1 cellular context compared by ENCODE assay signal in genomic region chr14:22802860-22803562, GRCh38.
TF ChIP-seq lines count a peak whose summit lies in the region.

No MANE protein-coding gene starts in this region.

TF ChIP-seq in HepG2, 621 proteins besides CTCF, POLR2A, EP300 and RAD21:
- TF ChIP-seq, protein P1, sequence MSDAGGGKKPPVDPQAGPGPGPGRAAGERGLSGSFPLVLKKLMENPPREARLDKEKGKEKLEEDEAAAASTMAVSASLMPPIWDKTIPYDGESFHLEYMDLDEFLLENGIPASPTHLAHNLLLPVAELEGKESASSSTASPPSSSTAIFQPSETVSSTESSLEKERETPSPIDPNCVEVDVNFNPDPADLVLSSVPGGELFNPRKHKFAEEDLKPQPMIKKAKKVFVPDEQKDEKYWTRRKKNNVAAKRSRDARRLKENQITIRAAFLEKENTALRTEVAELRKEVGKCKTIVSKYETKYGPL (CRISPR knock-in tag; IDR thresholded peaks at IDR 0.05), result no peak
- no peak for TF ChIP-seq HOXA7 (CRISPR knock-in tag; IDR thresholded peaks at IDR 0.05)
- no peak for TF ChIP-seq ZNF577 (CRISPR knock-in tag; IDR thresholded peaks at IDR 0.05; ENCODE audit: borderline replicate concordance, low read depth)
- 0 out of 2 replicates have a peak, but pooled peaks have one; percentile 29 for TF ChIP-seq ZKSCAN8 (CRISPR knock-in tag; IDR thresholded peaks at IDR 0.05; ENCODE audit: borderline replicate concordance)
